ENCODE assay signal across 17 cellular contexts in the genomic region with DNA sequence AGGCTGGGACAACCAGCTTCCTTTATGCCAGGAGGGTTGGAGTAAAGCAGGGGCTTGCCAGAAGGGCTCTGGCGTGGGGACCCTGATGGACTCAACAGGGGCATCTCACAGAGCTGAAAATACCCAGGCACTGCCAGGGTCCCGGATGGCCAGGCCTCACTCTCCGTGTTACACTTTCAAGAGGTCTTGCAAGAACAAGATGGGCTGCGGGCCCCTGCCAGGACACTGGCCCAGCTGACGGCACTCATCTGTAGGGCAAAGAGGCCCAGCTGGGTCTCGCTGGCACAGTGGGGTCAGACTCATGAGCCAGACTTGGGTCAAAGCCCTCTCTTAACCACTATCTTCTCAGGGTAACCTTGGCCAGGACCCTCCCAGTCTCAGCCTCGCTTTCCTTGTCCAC.
A peak's percentile ranks its signal among the peaks of the same experiment; 100 is the strongest.
DNase-seq lines count a peak whose midpoint lies in the region; ATAC-seq and TF ChIP-seq lines count a peak whose summit lies in the region.
"Had no signal": no experiment of that assay in that cellular context is flagged by ENCODE, and none has a peak within 500 bp of the region (broad histone marks: within the 10 kb centered on the region; RNA-seq: fewer than 3 reads in every experiment).

No MANE protein-coding gene starts in this region.

- peak overlapping the region; percentile 76 to 96 (median 94) for H3K27ac Mint-ChIP-seq in IgD-negative memory B cell
- H3K27ac Mint-ChIP-seq: activated naive CD4-positive, alpha-beta T cell treated with anti-CD3 and anti-CD28 coated beads, Interleukin-2, amount 50 U/mL, for 24 hours; progenitor cell of endocrine pancreas had no signal

- H3K36me3 Mint-ChIP-seq in IgD-negative memory B cell = peaks cover 6% of the 10 kb centered on the region
- H3K36me3 Mint-ChIP-seq: activated naive CD4-positive, alpha-beta T cell treated with anti-CD3 and anti-CD28 coated beads, Interleukin-2, amount 50 U/mL, for 24 hours had no signal

- H3K4me3 Mint-ChIP-seq in IgD-negative memory B cell = peak overlapping the region in 3 of 4 donors; percentile 10 to 84 (median 63)
- H3K4me3 Mint-ChIP-seq: activated naive CD4-positive, alpha-beta T cell treated with anti-CD3 and anti-CD28 coated beads, Interleukin-2, amount 50 U/mL, for 24 hours; T-helper 2 cell treated with Interferon-gamma antibody and Interleukin-4, amounts not matched to agents 5 μg/mL and 100 μg/mL, for 36 hours had no signal

- WGBS in lung, 2 donors = 78 to 81% methylated on average over 7 of the region's 7 CpGs

- H3K4me3 ChIP-seq in effector memory CD4-positive, alpha-beta T cell (ENCODE audit: insufficient read depth, low read depth, low read length, poor library complexity, severe bottlenecking) = no peak overlapping the region
- H3K4me3 ChIP-seq in lung = no peak overlapping the region
- H3K4me3 ChIP-seq: SJCRH30 had no signal

- no peaks in the 10 kb centered on the region for H3K36me3 ChIP-seq in effector memory CD4-positive, alpha-beta T cell (ENCODE audit: control insufficient read depth, insufficient read depth, low read length)
- peaks cover 0 to 4% of the 10 kb centered on the region in 2 donors for H3K36me3 ChIP-seq in lung (ENCODE audit: control insufficient read depth in 2 of 2, insufficient read depth in 2 of 2, low read length in 2 of 2)
- H3K36me3 ChIP-seq: SJCRH30 had no signal

- DNase-seq in effector memory CD4-positive, alpha-beta T cell = no peak
- DNase-seq in lung (ENCODE audit: low spot score) (no peak), left colon (no peak), T1000 (lab: John Stamatoyannopoulos, UW) (no peak)
- no peak for DNase-seq in stimulated activated naive CD8-positive, alpha-beta T cell treated with anti-CD3 and anti-CD28 coated beads, Interleukin-15, Interleukin-2, amounts not matched to agents 100 U/mL and 50 U/mL, for 24 hours
- DNase-seq: activated CD4-positive, alpha-beta T cell treated with anti-CD3 and anti-CD28 coated beads for 48 hours; activated T-cell treated with anti-CD3 and anti-CD28 coated beads, Interleukin-2, amount 50 U/mL, for 1 hour; kidney glomerular epithelial cell; NCI-H187 treated with DMSO at 0.1 percent for 48 hours; NCI-H446 treated with DMSO at 0.1 percent for 48 hours; SJCRH30 had no signal

- peaks cover 91% of the 10 kb centered on the region for H3K4me1 ChIP-seq in effector memory CD4-positive, alpha-beta T cell (ENCODE audit: control insufficient read depth, insufficient read depth, low read length, poor library complexity, severe bottlenecking)
- H3K4me1 ChIP-seq in lung (ENCODE audit: control insufficient read depth in 2 of 2, insufficient read depth in 2 of 2, low read length in 2 of 2) = peaks cover 17 to 49% of the 10 kb centered on the region in 2 donors

- H3K27me3 Mint-ChIP-seq in IgD-negative memory B cell = no peaks in the 10 kb centered on the region
- H3K27me3 Mint-ChIP-seq: activated naive CD4-positive, alpha-beta T cell treated with anti-CD3 and anti-CD28 coated beads, Interleukin-2, amount 50 U/mL, for 24 hours; progenitor cell of endocrine pancreas had no signal

- H3K27me3 ChIP-seq in effector memory CD4-positive, alpha-beta T cell (replicated peaks; ENCODE audit: control insufficient read depth, insufficient read depth, low read length, poor library complexity, severe bottlenecking) = no peaks in the 10 kb centered on the region
- H3K27me3 ChIP-seq in lung (ENCODE audit: control insufficient read depth, insufficient read depth) = no peaks in the 10 kb centered on the region
- H3K27me3 ChIP-seq: SJCRH30 had no signal

- H3K4me1 Mint-ChIP-seq in IgD-negative memory B cell = peaks cover 49 to 75% (median 63%) of the 10 kb centered on the region in 3 donors

- no peak for ATAC-seq in lung (ENCODE audit: insufficient read depth, low FRiP score)
- ATAC-seq in GM21825 (IDR thresholded peaks at IDR 0.05; ENCODE audit: unreplicated experiment) = no peak
- ATAC-seq in stimulated activated naive CD8-positive, alpha-beta T cell treated with anti-CD3 and anti-CD28 coated beads, Interleukin-15, Interleukin-2, amounts not matched to agents 100 U/mL and 50 U/mL, for 24 hours = no peak
- no peak for ATAC-seq in left colon

- H3K27ac ChIP-seq in effector memory CD4-positive, alpha-beta T cell (ENCODE audit: insufficient read depth, low read length, poor library complexity, severe bottlenecking) = peak overlapping the region; percentile 72
- peak overlapping the region; percentile 62 to 74 for H3K27ac ChIP-seq in lung (ENCODE audit: low read depth in 1 of 2, low read length in 1 of 2)
- peak overlapping the region; percentile 96 for H3K27ac ChIP-seq in temporal lobe (ENCODE audit: low read depth, low read length)
- H3K27ac ChIP-seq: SJCRH30 had no signal

- no peak for TF ChIP-seq CTCF in lung (IDR thresholded peaks at IDR 0.05; ENCODE audit: control extremely low read depth, extremely low read depth)

- intact Hi-C loops in left colon (cut with DNase I, micrococcal nuclease) = no loop called here

- no peaks in the 10 kb centered on the region for H3K9me3 ChIP-seq in effector memory CD4-positive, alpha-beta T cell (ENCODE audit: control insufficient read depth, low read length)
- H3K9me3 ChIP-seq in lung (ENCODE audit: control insufficient read depth in 2 of 2, insufficient read depth in 1 of 2, low read length in 1 of 2) = no peaks in the 10 kb centered on the region
- H3K9me3 ChIP-seq: SJCRH30 had no signal

- no peaks in the 10 kb centered on the region for H3K9me3 Mint-ChIP-seq in IgD-negative memory B cell
- H3K9me3 Mint-ChIP-seq: activated naive CD4-positive, alpha-beta T cell treated with anti-CD3 and anti-CD28 coated beads, Interleukin-2, amount 50 U/mL, for 24 hours; T-helper 2 cell treated with Interferon-gamma antibody and Interleukin-4, amounts not matched to agents 5 μg/mL and 100 μg/mL, for 36 hours had no signal
